In the genomic region with DNA sequence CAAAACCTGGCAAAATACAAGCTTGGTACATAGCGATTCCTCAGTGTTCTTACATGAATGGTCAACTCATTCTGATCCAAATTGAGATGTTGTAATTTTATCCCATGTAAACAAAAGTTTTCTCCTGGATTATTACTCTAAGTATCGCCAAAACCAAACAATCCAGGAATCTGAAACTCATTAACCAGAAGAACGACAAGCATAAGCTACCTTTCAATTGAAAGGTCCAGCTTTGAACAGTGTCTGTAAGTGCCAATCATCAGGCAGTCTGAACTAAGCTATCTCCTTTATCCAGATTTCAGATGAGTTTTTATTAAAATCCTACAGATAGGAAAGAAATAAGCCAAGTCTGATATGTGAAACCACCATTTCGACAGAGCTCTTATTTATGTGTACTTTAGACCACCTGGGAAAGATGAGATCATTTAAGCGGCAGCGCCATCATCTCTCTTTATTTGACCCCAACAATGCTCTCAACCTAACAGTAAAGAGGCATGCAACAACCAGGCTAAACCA, we compare ENCODE assay signal across 8 cellular contexts. TPM values are rescaled to one million over a fixed set of nuclear protein-coding genes. Genes with fewer than 3 reads are reported as not detected.
DNase-seq lines count a peak whose midpoint lies in the region; ATAC-seq and TF ChIP-seq lines count a peak whose summit lies in the region.

No MANE protein-coding gene starts in this region.

- H3K27ac ChIP-seq in ascending aorta: peak overlapping the region; percentile 97 to 98
- peak overlapping the region in 1 of 2 donors; percentile 100 for H3K27ac ChIP-seq in lung (ENCODE audit: low read depth in 1 of 2, low read length in 1 of 2)

- no peak for ATAC-seq in stimulated activated naive CD8-positive, alpha-beta T cell treated with anti-CD3 and anti-CD28 coated beads, Interleukin-15, Interleukin-2, amounts not matched to agents 100 U/mL and 50 U/mL, for 24 hours
- ATAC-seq in lung (ENCODE audit: insufficient read depth, low FRiP score) (no peak), HG03432 (IDR thresholded peaks at IDR 0.05; ENCODE audit: unreplicated experiment) (no peak), GM21367 (IDR thresholded peaks at IDR 0.05; ENCODE audit: unreplicated experiment) (no peak)

- intact Hi-C loops in ascending aorta (cut with DNase I): loop anchor here (2.0 to 10.0 kb wide), 5 partner anchors 228 to 1380 kb away; partner anchors contain the start of genes ACAA2, MBD1 and MRO

- H3K27me3 Mint-ChIP-seq in stimulated activated naive CD8-positive, alpha-beta T cell treated with anti-CD3 and anti-CD28 coated beads, Interleukin-15, Interleukin-2, amounts not matched to agents 100 ng/mL and 50 ng/mL, for 24 hours: no peaks in the 10 kb centered on the region

- H3K36me3 ChIP-seq in ascending aorta: no peaks in the 10 kb centered on the region
- no peaks in the 10 kb centered on the region for H3K36me3 ChIP-seq in lung (ENCODE audit: control insufficient read depth in 2 of 2, insufficient read depth in 2 of 2, low read length in 2 of 2)

- H3K4me1 Mint-ChIP-seq in stimulated activated naive CD8-positive, alpha-beta T cell treated with anti-CD3 and anti-CD28 coated beads, Interleukin-15, Interleukin-2, amounts not matched to agents 100 ng/mL and 50 ng/mL, for 24 hours (ENCODE audit: low read depth): peaks cover 63% of the 10 kb centered on the region

- peak overlapping the region; percentile 98 for H3K27ac Mint-ChIP-seq in stimulated activated naive CD8-positive, alpha-beta T cell treated with anti-CD3 and anti-CD28 coated beads, Interleukin-15, Interleukin-2, amounts not matched to agents 100 ng/mL and 50 ng/mL, for 24 hours

- peaks cover 4% of the 10 kb centered on the region for H3K9me3 Mint-ChIP-seq in stimulated activated naive CD8-positive, alpha-beta T cell treated with anti-CD3 and anti-CD28 coated beads, Interleukin-15, Interleukin-2, amounts not matched to agents 100 ng/mL and 50 ng/mL, for 24 hours

- H3K4me1 ChIP-seq in ascending aorta (peaks cover 0 to 24% of the 10 kb centered on the region in 2 donors), lung (ENCODE audit: control insufficient read depth in 2 of 2, insufficient read depth in 2 of 2, low read length in 2 of 2) (peaks cover 2 to 25% of the 10 kb centered on the region in 2 donors)

- 13 to 20% methylated on average over 6 of the region's 6 CpGs for WGBS in lung, 2 donors

- H3K27me3 ChIP-seq in ascending aorta (no peaks in the 10 kb centered on the region), lung (ENCODE audit: control insufficient read depth, insufficient read depth) (no peaks in the 10 kb centered on the region)

- H3K9me3 ChIP-seq in ascending aorta (no peaks in the 10 kb centered on the region), lung (ENCODE audit: control insufficient read depth in 2 of 2, insufficient read depth in 1 of 2, low read length in 1 of 2) (no peaks in the 10 kb centered on the region)

- TF ChIP-seq CTCF in ascending aorta (IDR thresholded peaks at IDR 0.05): no peak
- TF ChIP-seq CTCF in lung (IDR thresholded peaks at IDR 0.05; ENCODE audit: control extremely low read depth, extremely low read depth): no peak

- peak overlapping the region; percentile 90 for H3K4me3 Mint-ChIP-seq in stimulated activated naive CD8-positive, alpha-beta T cell treated with anti-CD3 and anti-CD28 coated beads, Interleukin-15, Interleukin-2, amounts not matched to agents 100 ng/mL and 50 ng/mL, for 24 hours

- DNase-seq in stimulated activated naive CD8-positive, alpha-beta T cell treated with anti-CD3 and anti-CD28 coated beads, Interleukin-15, Interleukin-2, amounts not matched to agents 100 U/mL and 50 U/mL, for 24 hours: no peak
- DNase-seq in ascending aorta (ENCODE audit: low spot score in 2 of 2) (no peak), lung (ENCODE audit: low spot score) (no peak), NCI-H1436 (lab: John Stamatoyannopoulos, UW) (no peak), cortex of kidney (lab: John Stamatoyannopoulos, UW) (no peak)

- peak overlapping the region; percentile 81 to 82 for H3K4me3 ChIP-seq in ascending aorta
- peak overlapping the region; percentile 96 for H3K4me3 ChIP-seq in lung

- H3K36me3 Mint-ChIP-seq in stimulated activated naive CD8-positive, alpha-beta T cell treated with anti-CD3 and anti-CD28 coated beads, Interleukin-15, Interleukin-2, amounts not matched to agents 100 ng/mL and 50 ng/mL, for 24 hours (ENCODE audit: low read depth): peaks cover 54% of the 10 kb centered on the region

RNA-seq across cellular contexts. Expression of gene MEX3C, which starts 2.3 kb away (rescaled TPM):
- total RNA-seq in ascending aorta: 97.7 TPM
- 10 to 100 TPM; 20.0 to 54.2 TPM for total RNA-seq in lung
- 10 to 100 TPM in 1 of 2 donors, 1 to 10 TPM in 1; 7.6 to 11.6 TPM for polyA plus RNA-seq in lung
